In the genomic region with DNA sequence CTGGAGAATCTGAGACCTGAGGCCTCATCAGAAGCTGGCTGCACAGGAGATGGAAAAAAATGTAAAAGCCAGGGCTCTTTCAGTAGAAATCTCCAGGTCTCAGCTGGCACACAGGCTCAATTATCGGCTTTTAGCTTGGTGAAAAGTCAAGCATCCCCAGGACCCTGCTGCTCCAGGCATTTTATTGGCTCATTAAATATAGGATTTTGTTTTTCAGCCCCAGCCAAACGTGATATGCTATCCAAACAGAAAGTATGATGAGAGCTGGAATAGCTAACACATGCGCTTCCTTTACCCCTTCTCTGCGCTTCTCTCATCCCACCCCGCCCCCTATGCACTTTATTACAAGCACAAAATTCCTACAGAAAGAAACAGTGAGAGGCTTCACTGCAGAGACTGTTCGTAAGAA, we compare ENCODE assay signal across 27 cellular contexts.
DNase-seq lines count a peak whose midpoint lies in the region; ATAC-seq, FAIRE-seq and TF ChIP-seq lines count a peak whose summit lies in the region.
"Had no signal": no experiment of that assay in that cellular context is flagged by ENCODE, and none has a peak within 500 bp of the region (broad histone marks: within the 10 kb centered on the region; RNA-seq: fewer than 3 reads in every experiment).

No MANE protein-coding gene starts in this region.

- H3K27ac Mint-ChIP-seq in astrocyte (ENCODE audit: unreplicated experiment) = no peak overlapping the region
- H3K27ac Mint-ChIP-seq: activated CD4-positive, alpha-beta T cell treated with anti-CD3 and anti-CD28 coated beads for 36 hours; activated CD8-positive, alpha-beta memory T cell treated with anti-CD3 and anti-CD28 coated beads, Interleukin-2, amount 10 ng/mL, durations not matched to agents 7 days and 5 days; activated naive CD8-positive, alpha-beta T cell; activated T-helper 1 cell treated with anti-CD3 and anti-CD28 coated beads, Interleukin-12 subunit alpha, Interleukin-12 subunit beta, Interleukin-2, Interleukin-4 antibody, amounts not matched to agents 30 ng/mL and 10 ng/mL and 1 ng/mL, durations not matched to agents 14 hours and 24 hours and 36 hours; CD14-positive monocyte; memory B cell; naive thymus-derived CD8-positive, alpha-beta T cell; stimulated activated memory B cell treated with anti-CD40 and anti-IgM and Interleukin-4, amounts not matched to agents 10 μg/mL and 1 μg/mL and 100 μg/mL, for 72 hours had no signal

- H3K27me3 ChIP-seq in astrocyte (ENCODE audit: insufficient read depth, low read length) (no peaks in the 10 kb centered on the region), hepatocyte (no peaks in the 10 kb centered on the region), vagina (no peaks in the 10 kb centered on the region), H7 (ENCODE audit: control insufficient read depth, insufficient read depth, low read length) (no peaks in the 10 kb centered on the region)
- H3K27me3 ChIP-seq: body of pancreas had no signal

- H3K4me3 Mint-ChIP-seq in astrocyte (ENCODE audit: unreplicated experiment) = no peak overlapping the region
- H3K4me3 Mint-ChIP-seq: activated CD4-positive, alpha-beta T cell treated with anti-CD3 and anti-CD28 coated beads for 36 hours; activated CD8-positive, alpha-beta memory T cell treated with anti-CD3 and anti-CD28 coated beads, Interleukin-2, amount 10 ng/mL, durations not matched to agents 7 days and 5 days; activated naive CD8-positive, alpha-beta T cell; activated T-helper 1 cell treated with anti-CD3 and anti-CD28 coated beads, Interleukin-12 subunit alpha, Interleukin-12 subunit beta, Interleukin-2, Interleukin-4 antibody, amounts not matched to agents 30 ng/mL and 10 ng/mL and 1 ng/mL, durations not matched to agents 14 hours and 24 hours and 36 hours; CD14-positive monocyte; memory B cell; naive thymus-derived CD8-positive, alpha-beta T cell; stimulated activated memory B cell treated with anti-CD40 and anti-IgM and Interleukin-4, amounts not matched to agents 10 μg/mL and 1 μg/mL and 100 μg/mL, for 72 hours had no signal

- no peaks in the 10 kb centered on the region for H3K27me3 Mint-ChIP-seq in astrocyte (ENCODE audit: low read depth, unreplicated experiment)
- H3K27me3 Mint-ChIP-seq: activated CD8-positive, alpha-beta memory T cell treated with anti-CD3 and anti-CD28 coated beads, Interleukin-2, amount 10 ng/mL, durations not matched to agents 7 days and 5 days; activated naive CD8-positive, alpha-beta T cell; memory B cell; naive thymus-derived CD8-positive, alpha-beta T cell; stimulated activated memory B cell treated with anti-CD40 and anti-IgM and Interleukin-4, amounts not matched to agents 10 μg/mL and 1 μg/mL and 100 μg/mL, for 72 hours had no signal

- WGBS in hepatocyte (ENCODE audit: low lambda C conversion rate, missing lambda C conversion rate) = 61% methylated on average over 6 of the region's 6 CpGs

- H2AFZ ChIP-seq in astrocyte (ENCODE audit: low read depth, low read length) = no peak overlapping the region
- no peak overlapping the region for H2AFZ ChIP-seq in hepatocyte

- H3K4me3 ChIP-seq in AG04449 (ENCODE audit: low read depth, low read length) (peak overlapping the region; percentile 6; the same call in 1 of the 2 replicates), astrocyte (ENCODE audit: insufficient read depth, low read depth, low read length) (no peak overlapping the region), hepatocyte (no peak overlapping the region), vagina (no peak overlapping the region), H7 (ENCODE audit: insufficient read depth, low read depth, low read length) (no peak overlapping the region)
- H3K4me3 ChIP-seq: A549, body of pancreas, coronary artery, thoracic aorta had no signal

- H4K20me1 ChIP-seq in astrocyte (ENCODE audit: insufficient read depth, low read length) (no peaks in the 10 kb centered on the region), hepatocyte (ENCODE audit: insufficient read depth, poor library complexity, severe bottlenecking) (no peaks in the 10 kb centered on the region)

- H3K4me1 Mint-ChIP-seq in astrocyte (ENCODE audit: low read depth, unreplicated experiment) = no peaks in the 10 kb centered on the region
- H3K4me1 Mint-ChIP-seq: activated CD4-positive, alpha-beta T cell treated with anti-CD3 and anti-CD28 coated beads for 36 hours; activated CD8-positive, alpha-beta memory T cell treated with anti-CD3 and anti-CD28 coated beads, Interleukin-2, amount 10 ng/mL, durations not matched to agents 7 days and 5 days; memory B cell; naive thymus-derived CD8-positive, alpha-beta T cell; stimulated activated memory B cell treated with anti-CD40 and anti-IgM and Interleukin-4, amounts not matched to agents 10 μg/mL and 1 μg/mL and 100 μg/mL, for 72 hours had no signal

- no peaks in the 10 kb centered on the region for H3K9me3 ChIP-seq in astrocyte (ENCODE audit: insufficient read depth, low read depth, low read length)
- H3K9me3 ChIP-seq in hepatocyte (ENCODE audit: low read depth) = no peaks in the 10 kb centered on the region
- no peaks in the 10 kb centered on the region for H3K9me3 ChIP-seq in vagina
- H3K9me3 ChIP-seq: A549, body of pancreas, thoracic aorta had no signal

- no peaks in the 10 kb centered on the region for H3K9me2 ChIP-seq in hepatocyte (replicated peaks; ENCODE audit: insufficient read depth)

- CTCF ChIA-PET in AG04449 (lab: Yijun Ruan, JAX) = no interaction called here

- H3K4me1 ChIP-seq in astrocyte (ENCODE audit: insufficient read depth, low read length) (no peaks in the 10 kb centered on the region), hepatocyte (ENCODE audit: insufficient read depth) (no peaks in the 10 kb centered on the region), vagina (peaks cover 4% of the 10 kb centered on the region)
- H3K4me1 ChIP-seq: A549, body of pancreas had no signal

- H3K9ac ChIP-seq in astrocyte (ENCODE audit: low read length) = no peak overlapping the region

- H3K27ac ChIP-seq in astrocyte (ENCODE audit: low read depth, low read length) = no peak overlapping the region
- peak overlapping the region; percentile 20 for H3K27ac ChIP-seq in hepatocyte
- no peak overlapping the region for H3K27ac ChIP-seq in vagina
- H3K27ac ChIP-seq: A549, body of pancreas, coronary artery, thoracic aorta had no signal

- DNase-seq in AG04449 (ENCODE audit: low read depth, low spot score) (no peak), NCI-H1092 (lab: John Stamatoyannopoulos, UW) (peak; percentile 25), astrocyte (ENCODE audit: low read depth) (no peak), hepatocyte (ENCODE audit: low spot score) (peak; percentile 17), vagina (ENCODE audit: extremely low spot score in 2 of 2) (no peak), H7 (no peak), kidney tubule cell (ENCODE audit: low spot score) (no peak)
- DNase-seq: activated CD4-positive, alpha-beta T cell treated with anti-CD3 and anti-CD28 coated beads for 36 hours; activated CD8-positive, alpha-beta memory T cell treated with anti-CD3 and anti-CD28 coated beads, Interleukin-2, amount 10 ng/mL, durations not matched to agents 7 days and 5 days; body of pancreas; foreskin melanocyte; GOT3; Karpas-422; naive thymus-derived CD8-positive, alpha-beta T cell; NCI-H2107; NCI-H774; SHP77 treated with DMSO at 0.1 percent for 48 hours had no signal

- no peaks in the 10 kb centered on the region for H3K9me3 Mint-ChIP-seq in astrocyte (ENCODE audit: unreplicated experiment)
- H3K9me3 Mint-ChIP-seq: activated T-helper 1 cell treated with anti-CD3 and anti-CD28 coated beads, Interleukin-12 subunit alpha, Interleukin-12 subunit beta, Interleukin-2, Interleukin-4 antibody, amounts not matched to agents 30 ng/mL and 10 ng/mL and 1 ng/mL, durations not matched to agents 14 hours and 24 hours and 36 hours; memory B cell; naive thymus-derived CD8-positive, alpha-beta T cell; stimulated activated memory B cell treated with anti-CD40 and anti-IgM and Interleukin-4, amounts not matched to agents 10 μg/mL and 1 μg/mL and 100 μg/mL, for 72 hours had no signal

- FAIRE-seq in astrocyte (lab: Jason Lieb, UNC) = no peak
- FAIRE-seq: A549, G401.6 had no signal

- ATAC-seq in HG02938 (IDR thresholded peaks at IDR 0.05; ENCODE audit: unreplicated experiment) = no peak
- ATAC-seq: A549; activated CD4-positive, alpha-beta T cell treated with anti-CD3 and anti-CD28 coated beads for 36 hours; activated CD8-positive, alpha-beta memory T cell treated with anti-CD3 and anti-CD28 coated beads, Interleukin-2, amount 10 ng/mL, durations not matched to agents 7 days and 5 days; body of pancreas; naive thymus-derived CD8-positive, alpha-beta T cell; stimulated activated memory B cell treated with anti-CD40 and anti-IgM and Interleukin-4, amounts not matched to agents 10 μg/mL and 1 μg/mL and 100 μg/mL, for 72 hours had no signal

- H3K36me3 ChIP-seq in astrocyte (ENCODE audit: insufficient read depth, low read length) (no peaks in the 10 kb centered on the region), hepatocyte (replicated peaks; ENCODE audit: insufficient read depth, low read depth) (no peaks in the 10 kb centered on the region), vagina (no peaks in the 10 kb centered on the region), H7 (replicated peaks; ENCODE audit: control insufficient read depth, insufficient read depth, low read length) (no peaks in the 10 kb centered on the region)
- H3K36me3 ChIP-seq: thoracic aorta had no signal

- H3K79me2 ChIP-seq in astrocyte (ENCODE audit: insufficient read depth, low read length) (no peaks in the 10 kb centered on the region), hepatocyte (no peaks in the 10 kb centered on the region)

- POLR2A ChIA-PET in AG04449 (lab: Yijun Ruan, JAX) = no interaction called here

- H3K4me2 ChIP-seq in astrocyte (ENCODE audit: low read length) (peak overlapping the region; percentile 13), hepatocyte (peak overlapping the region; percentile 67)
- H3K4me2 ChIP-seq: A549 had no signal

- TF ChIP-seq CTCF in AG04449 (IDR thresholded peaks at IDR 0.05; ENCODE audit: insufficient read depth, low read length, missing control alignments) (no peak), astrocyte (IDR thresholded peaks at IDR 0.05; ENCODE audit: insufficient read depth, low read depth, low read length) (no peak), hepatocyte (IDR thresholded peaks at IDR 0.05; ENCODE audit: poor library complexity) (no peak), vagina (IDR thresholded peaks at IDR 0.05) (no peak)

- no peak for TF ChIP-seq POLR2A in vagina (IDR thresholded peaks at IDR 0.05)

- intact Hi-C loops in vagina (cut with DNase I) = no loop called here

- H3K36me3 Mint-ChIP-seq in astrocyte (ENCODE audit: low read depth, unreplicated experiment) = no peaks in the 10 kb centered on the region
- H3K36me3 Mint-ChIP-seq: activated CD8-positive, alpha-beta memory T cell treated with anti-CD3 and anti-CD28 coated beads, Interleukin-2, amount 10 ng/mL, durations not matched to agents 7 days and 5 days; CD14-positive monocyte; memory B cell; stimulated activated memory B cell treated with anti-CD40 and anti-IgM and Interleukin-4, amounts not matched to agents 10 μg/mL and 1 μg/mL and 100 μg/mL, for 72 hours had no signal

Comparison
In these comparisons a context has a peak if more than half of its experiments do, and no peak if none do; other contexts are left out.
1. DNase-seq: peak in NCI-H1092 (single experiment) and hepatocyte (single experiment); none in AG04449 (single experiment), astrocyte (single experiment), vagina (0 of 2), H7 (single experiment) and kidney tubule cell (single experiment).